2 cellular contexts compared by ENCODE assay signal in the genomic region with DNA sequence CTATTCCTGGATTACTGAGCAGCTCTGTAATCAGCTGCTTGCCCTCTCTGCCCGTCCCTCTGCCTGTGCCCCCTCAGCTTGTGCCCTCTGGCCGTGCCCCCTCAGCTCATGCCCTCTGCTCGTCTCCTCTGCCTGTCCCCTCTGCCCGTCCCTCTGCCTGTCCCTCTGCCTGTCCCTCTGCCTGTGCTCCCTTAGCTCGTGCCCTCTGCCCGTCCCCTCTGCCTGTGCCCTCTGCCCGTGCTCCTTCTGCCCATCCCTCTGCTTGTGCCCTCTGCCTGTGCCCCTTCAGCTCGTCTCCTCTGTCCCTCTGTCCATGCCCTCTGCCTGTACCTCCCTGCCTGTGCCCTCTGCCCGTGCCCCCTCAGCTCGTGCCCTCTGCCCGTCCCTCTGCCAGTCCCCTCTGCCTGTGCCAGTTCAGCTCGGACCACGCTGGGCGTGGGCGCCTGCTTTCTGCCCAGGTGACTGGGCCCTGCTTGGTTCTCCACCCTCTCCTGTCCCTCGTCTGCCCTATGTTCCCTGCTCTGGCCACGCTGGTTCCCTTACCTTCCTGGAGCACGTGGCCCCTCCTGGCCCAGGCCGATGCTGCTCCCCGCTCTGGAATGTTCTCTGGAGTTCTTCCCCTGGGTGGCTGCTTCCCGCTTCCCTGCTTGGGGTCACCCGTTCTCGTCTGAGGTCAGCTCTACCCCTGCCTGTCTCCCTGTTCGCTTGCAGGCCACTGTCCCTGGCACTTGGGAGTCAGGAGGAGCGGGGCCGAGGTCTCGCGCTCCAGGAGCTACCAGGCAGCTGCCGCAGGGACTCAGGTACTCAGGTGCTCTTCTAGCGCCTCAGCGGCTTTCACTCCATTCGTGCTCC.
TF ChIP-seq lines count a peak whose summit lies in the region.

No MANE protein-coding gene starts in this region.

TF ChIP-seq in A549, 52 proteins besides CTCF, POLR2A, EP300 and RAD21:
- TF ChIP-seq ZSCAN20 (CRISPR knock-in tag; IDR thresholded peaks at IDR 0.05): no peak
- TF ChIP-seq NR3C1 (IDR thresholded peaks at IDR 0.05): no peak

TF ChIP-seq in IMR-90, 13 proteins besides CTCF, POLR2A, EP300 and RAD21:
- TF ChIP-seq FOS (IDR thresholded peaks at IDR 0.05; ENCODE audit: low read depth, low read length) (no peak), BHLHE40 (IDR thresholded peaks at IDR 0.05; ENCODE audit: low read depth, low read length) (no peak), RCOR1 (IDR thresholded peaks at IDR 0.05; ENCODE audit: insufficient replicate concordance, low read length) (no peak), CEBPB (IDR thresholded peaks at IDR 0.05; ENCODE audit: low read depth, low read length) (no peak), ELK1 (IDR thresholded peaks at IDR 0.05; ENCODE audit: borderline replicate concordance, low read depth, low read length) (no peak), NFE2L2 (IDR thresholded peaks at IDR 0.05; ENCODE audit: low read depth, low read length) (no peak), MAZ (IDR thresholded peaks at IDR 0.05; ENCODE audit: borderline replicate concordance, low read depth, low read length) (no peak), MXI1 (IDR thresholded peaks at IDR 0.05; ENCODE audit: borderline replicate concordance, low read depth, low read length) (no peak), SMC3 (IDR thresholded peaks at IDR 0.05; ENCODE audit: low read depth, low read length) (no peak), CHD1 (IDR thresholded peaks at IDR 0.05; ENCODE audit: low read depth, low read length) (no peak), RFX5 (IDR thresholded peaks at IDR 0.05; ENCODE audit: low read depth, low read length) (no peak), MAFK (IDR thresholded peaks at IDR 0.05; ENCODE audit: low read depth, low read length) (no peak)
- TF ChIP-seq, protein P1, sequence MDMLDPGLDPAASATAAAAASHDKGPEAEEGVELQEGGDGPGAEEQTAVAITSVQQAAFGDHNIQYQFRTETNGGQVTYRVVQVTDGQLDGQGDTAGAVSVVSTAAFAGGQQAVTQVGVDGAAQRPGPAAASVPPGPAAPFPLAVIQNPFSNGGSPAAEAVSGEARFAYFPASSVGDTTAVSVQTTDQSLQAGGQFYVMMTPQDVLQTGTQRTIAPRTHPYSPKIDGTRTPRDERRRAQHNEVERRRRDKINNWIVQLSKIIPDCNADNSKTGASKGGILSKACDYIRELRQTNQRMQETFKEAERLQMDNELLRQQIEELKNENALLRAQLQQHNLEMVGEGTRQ (IDR thresholded peaks at IDR 0.05; ENCODE audit: low read depth, low read length): no peak
